ENCODE assay signal across 16 cellular contexts in genomic region chr22:31279821-31280496, GRCh38. TPM values are rescaled to one million over a fixed set of nuclear protein-coding genes. Genes with fewer than 3 reads are reported as not detected.
DNase-seq lines count a peak whose midpoint lies in the region; ATAC-seq, FAIRE-seq and TF ChIP-seq lines count a peak whose summit lies in the region.
"Had no signal": no experiment of that assay in that cellular context is flagged by ENCODE, and none has a peak within 500 bp of the region (broad histone marks: within the 10 kb centered on the region; RNA-seq: fewer than 3 reads in every experiment).

No MANE protein-coding gene starts in this region.

- H3K9me1 ChIP-seq in keratinocyte (ENCODE audit: control insufficient read depth, extremely low read depth, insufficient read depth, low read length): no peaks in the 10 kb centered on the region

- H3K9me3 Mint-ChIP-seq in activated T-cell treated with anti-CD3 and anti-CD28 coated beads, Interleukin-2, amount 50 U/mL, for 72 hours: no peaks in the 10 kb centered on the region
- H3K9me3 Mint-ChIP-seq in activated T-helper 1 cell treated with anti-CD3 and anti-CD28 coated beads, Interleukin-12 subunit alpha, Interleukin-12 subunit beta, Interleukin-2, Interleukin-4 antibody, amounts not matched to agents 30 ng/mL and 10 ng/mL and 1 ng/mL, durations not matched to agents 14 hours and 24 hours and 36 hours: no peaks in the 10 kb centered on the region

- no peaks in the 10 kb centered on the region for H3K27me3 Mint-ChIP-seq in activated T-cell treated with anti-CD3 and anti-CD28 coated beads, Interleukin-2, amount 50 U/mL, for 72 hours (ENCODE audit: low read depth)
- H3K27me3 Mint-ChIP-seq in activated T-helper 1 cell treated with anti-CD3 and anti-CD28 coated beads, Interleukin-12 subunit alpha, Interleukin-12 subunit beta, Interleukin-2, Interleukin-4 antibody, amounts not matched to agents 30 ng/mL and 10 ng/mL and 1 ng/mL, durations not matched to agents 14 hours and 24 hours and 36 hours (ENCODE audit: insufficient read depth): no peaks in the 10 kb centered on the region

- TF ChIP-seq POLR2A in thyroid gland (IDR thresholded peaks at IDR 0.05): no peak

- H3K9me3 ChIP-seq in keratinocyte (ENCODE audit: control insufficient read depth, low read depth, low read length): no peaks in the 10 kb centered on the region
- no peaks in the 10 kb centered on the region for H3K9me3 ChIP-seq in thyroid gland
- H3K9me3 ChIP-seq: heart left ventricle, left ventricle myocardium inferior, uterus had no signal

- H4K20me1 ChIP-seq in keratinocyte (ENCODE audit: control insufficient read depth, extremely low read depth, insufficient read depth, low read length): no peaks in the 10 kb centered on the region

- TF ChIP-seq CTCF in keratinocyte (optimal IDR thresholded peaks at IDR 0.05 in 1 of 3, IDR thresholded peaks at IDR 0.05 in 1 of 3, conservative IDR thresholded peaks at IDR 0.05 in 1 of 3; ENCODE audit: extremely low read depth in 1 of 3, insufficient read depth in 2 of 3, low read length in 3 of 3) (no peak), thyroid gland (IDR thresholded peaks at IDR 0.05) (no peak), brain microvascular endothelial cell (IDR thresholded peaks at IDR 0.05; ENCODE audit: low read depth, low read length, missing control alignments) (no peak)

- H2AFZ ChIP-seq in keratinocyte (ENCODE audit: control insufficient read depth, low read length): no peak overlapping the region

- peak overlapping the region; percentile 88 for H3K27ac Mint-ChIP-seq in activated T-cell treated with anti-CD3 and anti-CD28 coated beads, Interleukin-2, amount 50 U/mL, for 72 hours
- H3K27ac Mint-ChIP-seq in activated T-helper 1 cell treated with anti-CD3 and anti-CD28 coated beads, Interleukin-12 subunit alpha, Interleukin-12 subunit beta, Interleukin-2, Interleukin-4 antibody, amounts not matched to agents 30 ng/mL and 10 ng/mL and 1 ng/mL, durations not matched to agents 14 hours and 24 hours and 36 hours: peak overlapping the region; percentile 87

- DNase-seq in activated T-cell treated with anti-CD3 and anti-CD28 coated beads, Interleukin-2, amount 50 U/mL, for 72 hours: no peak
- DNase-seq in activated T-cell treated with anti-CD3 and anti-CD28 coated beads for 4 hours: no peak
- no peak for DNase-seq in activated T-helper 1 cell treated with anti-CD3 and anti-CD28 coated beads, Interleukin-12 subunit alpha, Interleukin-12 subunit beta, Interleukin-2, Interleukin-4 antibody, amounts not matched to agents 30 ng/mL and 10 ng/mL and 1 ng/mL, durations not matched to agents 14 hours and 24 hours and 36 hours (ENCODE audit: low spot score)
- DNase-seq in keratinocyte (ENCODE audit: low read depth, low spot score): no peak
- no peak for DNase-seq in thyroid gland
- DNase-seq in DMS153 (lab: John Stamatoyannopoulos, UW): no peak
- no peak for DNase-seq in brain microvascular endothelial cell
- DNase-seq: DMS79, heart left ventricle, left ventricle myocardium inferior, NCI-H1105 treated with DMSO at 0.1 percent for 48 hours, occipital lobe, uterus had no signal

- H3K4me2 ChIP-seq in keratinocyte (ENCODE audit: control insufficient read depth, extremely low read depth, insufficient read depth, low read depth, low read length): no peak overlapping the region

- dilution Hi-C loops in keratinocyte (cut with MboI; ENCODE audit: extremely low pct_ligation_motif_present, low sequenced_read_pairs): no loop called here

- no peaks in the 10 kb centered on the region for H3K79me2 ChIP-seq in keratinocyte (ENCODE audit: control insufficient read depth, insufficient read depth, low read length)

- intact Hi-C loops in activated T-helper 1 cell treated with anti-CD3 and anti-CD28 coated beads, Interleukin-12 subunit alpha, Interleukin-12 subunit beta, Interleukin-2, Interleukin-4 antibody, amounts not matched to agents 30 ng/mL and 10 ng/mL and 1 ng/mL, durations not matched to agents 14 hours and 24 hours and 36 hours (cut with micrococcal nuclease): no loop called here
- intact Hi-C loops in thyroid gland (cut with DNase I): no loop called here

- H3K36me3 Mint-ChIP-seq in activated T-cell treated with anti-CD3 and anti-CD28 coated beads, Interleukin-2, amount 50 U/mL, for 72 hours (ENCODE audit: insufficient read depth in 2 of 2): peaks cover 8 to 13% of the 10 kb centered on the region in 2 donors
- peaks cover 38% of the 10 kb centered on the region for H3K36me3 Mint-ChIP-seq in activated T-helper 1 cell treated with anti-CD3 and anti-CD28 coated beads, Interleukin-12 subunit alpha, Interleukin-12 subunit beta, Interleukin-2, Interleukin-4 antibody, amounts not matched to agents 30 ng/mL and 10 ng/mL and 1 ng/mL, durations not matched to agents 14 hours and 24 hours and 36 hours (ENCODE audit: low read depth)

- in situ Hi-C loops in brain microvascular endothelial cell (cut with HindIII; ENCODE audit: low pct_ligation_motif_present, low sequenced_read_pairs): no loop called here

- no peak for ATAC-seq in activated T-cell treated with anti-CD3 and anti-CD28 coated beads, Interleukin-2, amount 50 U/mL, for 72 hours (replicated peaks in 1 of 2)
- no peak for ATAC-seq in HG02610 (IDR thresholded peaks at IDR 0.05; ENCODE audit: unreplicated experiment)
- ATAC-seq: heart left ventricle had no signal

- no peaks in the 10 kb centered on the region for H3K27me3 ChIP-seq in keratinocyte (ENCODE audit: control insufficient read depth, extremely low read depth, insufficient read depth, low read length)
- H3K27me3 ChIP-seq in thyroid gland: no peaks in the 10 kb centered on the region
- no peaks in the 10 kb centered on the region for H3K27me3 ChIP-seq in brain microvascular endothelial cell (replicated peaks)
- H3K27me3 ChIP-seq: heart left ventricle, uterus had no signal

- H3K36me3 ChIP-seq in keratinocyte (ENCODE audit: control insufficient read depth in 2 of 2, extremely low read depth in 1 of 2, insufficient read depth in 2 of 2, low read length in 2 of 2) (peaks cover 26 to 44% of the 10 kb centered on the region in 2 experiments), thyroid gland (peaks cover 44 to 50% of the 10 kb centered on the region in 2 donors), brain microvascular endothelial cell (replicated peaks) (peaks cover 22% of the 10 kb centered on the region)
- H3K36me3 ChIP-seq: uterus had no signal

- peaks cover 3% of the 10 kb centered on the region for H3K4me1 ChIP-seq in keratinocyte (ENCODE audit: control insufficient read depth, extremely low read depth, insufficient read depth, low read length)
- H3K4me1 ChIP-seq in thyroid gland: peaks cover 8 to 9% of the 10 kb centered on the region in 2 donors
- H3K4me1 ChIP-seq: uterus had no signal

- H3K27ac ChIP-seq in keratinocyte (ENCODE audit: control insufficient read depth, insufficient read depth, low read length) (no peak overlapping the region), thyroid gland (peak overlapping the region in 2 of 3 donors; percentile 7 to 27), brain microvascular endothelial cell (no peak overlapping the region)

- peak; percentile 41 for FAIRE-seq in keratinocyte (lab: Jason Lieb, UNC)
- FAIRE-seq: endometrium, RCC 7860 had no signal

- peak overlapping the region in 1 of 2 donors; percentile 40 for H3K4me3 Mint-ChIP-seq in activated T-cell treated with anti-CD3 and anti-CD28 coated beads, Interleukin-2, amount 50 U/mL, for 72 hours
- peak overlapping the region; percentile 13 for H3K4me3 Mint-ChIP-seq in activated T-helper 1 cell treated with anti-CD3 and anti-CD28 coated beads, Interleukin-12 subunit alpha, Interleukin-12 subunit beta, Interleukin-2, Interleukin-4 antibody, amounts not matched to agents 30 ng/mL and 10 ng/mL and 1 ng/mL, durations not matched to agents 14 hours and 24 hours and 36 hours

- H3K4me1 Mint-ChIP-seq in activated T-cell treated with anti-CD3 and anti-CD28 coated beads, Interleukin-2, amount 50 U/mL, for 72 hours (ENCODE audit: low read depth): peaks cover 59% of the 10 kb centered on the region
- peaks cover 56% of the 10 kb centered on the region for H3K4me1 Mint-ChIP-seq in activated T-helper 1 cell treated with anti-CD3 and anti-CD28 coated beads, Interleukin-12 subunit alpha, Interleukin-12 subunit beta, Interleukin-2, Interleukin-4 antibody, amounts not matched to agents 30 ng/mL and 10 ng/mL and 1 ng/mL, durations not matched to agents 14 hours and 24 hours and 36 hours (ENCODE audit: low read depth)

- no peak overlapping the region for H3K9ac ChIP-seq in keratinocyte (ENCODE audit: control insufficient read depth, extremely low read depth, insufficient read depth, low read length)

- H3K4me3 ChIP-seq in keratinocyte (ENCODE audit: control insufficient read depth in 2 of 3, extremely low read depth in 1 of 3, insufficient read depth in 2 of 3, low read depth in 1 of 3, low read length in 3 of 3) (no peak overlapping the region), thyroid gland (replicated peaks in 1 of 3) (no peak overlapping the region), brain microvascular endothelial cell (ENCODE audit: low read depth, low read length) (no peak overlapping the region)
- H3K4me3 ChIP-seq: heart left ventricle, left ventricle myocardium inferior, uterus had no signal

RNA-seq across cellular contexts. Expression of gene PIK3IP1, which starts 12.3 kb away (rescaled TPM):
- 10 to 100 TPM; 34.1 to 39.5 TPM for total RNA-seq in activated T-cell treated with anti-CD3 and anti-CD28 coated beads, Interleukin-2, amount 50 U/mL, for 72 hours
- total RNA-seq in activated T-helper 1 cell treated with anti-CD3 and anti-CD28 coated beads, Interleukin-12 subunit alpha, Interleukin-12 subunit beta, Interleukin-2, Interleukin-4 antibody, amounts not matched to agents 30 ng/mL and 10 ng/mL and 1 ng/mL, durations not matched to agents 14 hours and 24 hours and 36 hours: 11.1 and 12.3 TPM in 2 replicates
- 13.3 to 25.6 TPM (median 13.9 TPM) in 3 replicates for polyA plus RNA-seq in keratinocyte
- polyA plus RNA-seq in keratinocyte (2011; ENCODE audit: low read depth): 26.2 TPM
- polyA plus RNA-seq in keratinocyte (2011; cell fraction: cytosol; rRNA removed): 7.2 and 9.9 TPM in 2 replicates
- 33.1 and 36.3 TPM in 2 replicates for polyA plus RNA-seq in keratinocyte (2011; cell fraction: nucleus; rRNA removed)
- polyA plus RNA-seq in keratinocyte (2012; ENCODE audit: low replicate concordance): 11.0 and 34.9 TPM in 2 replicates
- polyA minus RNA-seq in keratinocyte: 6.2 to 25.4 TPM (median 10.1 TPM) in 3 replicates
- polyA minus RNA-seq in keratinocyte (2011; cell fraction: cytosol; rRNA and poly(A)+ RNA removed): 22.3 TPM
- 37.1 and 42.4 TPM in 2 replicates for polyA minus RNA-seq in keratinocyte (2011; cell fraction: nucleus; rRNA and poly(A)+ RNA removed)
- 10 to 100 TPM; 39.8 to 88.4 (median 48.1) TPM for total RNA-seq in thyroid gland

Comparison
In these comparisons a context has a peak if more than half of its experiments do, and no peak if none do; other contexts are left out.
1. H3K27ac ChIP-seq: peak in thyroid gland (2 of 3); none in keratinocyte (single experiment) and brain microvascular endothelial cell (single experiment).